In genomic region chr10:125711110-125711750, GRCh38 we compare ENCODE assay signal across 33 cellular contexts. TPM values are rescaled to one million over a fixed set of nuclear protein-coding genes. Genes with fewer than 3 reads are reported as not detected.
"Had no signal": no experiment of that assay in that cellular context is flagged by ENCODE, and none has a peak within 500 bp of the region (broad histone marks: within the 10 kb centered on the region; RNA-seq: fewer than 3 reads in every experiment).

No MANE protein-coding gene starts in this region.

- H3K27me3 ChIP-seq: esophagus squamous epithelium, heart right ventricle, neural progenitor cell, spleen, testis, tibial artery had no signal

- H3K4me1 ChIP-seq: psoas muscle, spleen, testis had no signal

- H2AFZ ChIP-seq: neural progenitor cell had no signal

- H3K27ac ChIP-seq: coronary artery, esophagus squamous epithelium, neural progenitor cell, psoas muscle, skin epidermis, testis, tibial artery had no signal

- ATAC-seq: heart right ventricle; left colon; left ventricle myocardium superior; naive thymus-derived CD4-positive, alpha-beta T cell; psoas muscle; right cardiac atrium; stimulated activated memory B cell treated with anti-CD40 and anti-IgM and Interleukin-4, amounts not matched to agents 10 μg/mL and 1 μg/mL and 100 μg/mL, for 72 hours; stimulated activated naive CD8-positive, alpha-beta T cell treated with anti-CD3 and anti-CD28 coated beads, Interleukin-15, Interleukin-2, amounts not matched to agents 100 U/mL and 50 U/mL, for 24 hours had no signal

- H3K4me2 ChIP-seq: neural progenitor cell had no signal

- H3K4me3 ChIP-seq: coronary artery, esophagus squamous epithelium, heart right ventricle, lung, neural progenitor cell, psoas muscle, skin epidermis, spleen, testis, tibial artery had no signal

- H3K9ac ChIP-seq: neural progenitor cell had no signal

- DNase-seq: dermis blood vessel endothelial cell; effector memory CD4-positive, alpha-beta T cell; esophagus squamous epithelium; foreskin melanocyte; glutamatergic neuron; heart right ventricle; hippocampal formation; immature natural killer cell; islet precursor cell; kidney glomerular epithelial cell; left colon; left ventricle myocardium superior; midbrain; naive thymus-derived CD4-positive, alpha-beta T cell; psoas muscle; right cardiac atrium; spleen; stimulated activated CD4-positive, alpha-beta T cell treated with anti-CD3 and anti-CD28 coated beads, Interleukin-4, amount 100 ng/mL, for 4 hours; stimulated activated naive CD8-positive, alpha-beta T cell treated with anti-CD3 and anti-CD28 coated beads, Interleukin-15, Interleukin-2, amounts not matched to agents 100 U/mL and 50 U/mL, for 24 hours; substantia nigra; testis; tibial artery had no signal

- H3K9me3 ChIP-seq: testis had no signal

- FAIRE-seq: endothelial cell of umbilical vein had no signal

- H3K36me3 ChIP-seq: esophagus squamous epithelium, heart right ventricle, neural progenitor cell, spleen had no signal

RNA-seq across cellular contexts. Expression of gene TEX36, which starts 28.3 kb away (rescaled TPM):
- total RNA-seq: dermis blood vessel endothelial cell; endothelial cell of umbilical vein; epithelial cell of proximal tubule; esophagus squamous epithelium; heart right ventricle; left colon; left ventricle myocardium superior; lung; mucosa of gallbladder; naive thymus-derived CD4-positive, alpha-beta T cell; osteocyte; psoas muscle; renal cortical epithelial cell; right cardiac atrium; spleen; urinary bladder had no signal
- polyA plus RNA-seq: endothelial cell of umbilical vein; heart right ventricle; immature natural killer cell; lung; naive thymus-derived CD4-positive, alpha-beta T cell; psoas muscle; right cardiac atrium; spleen; urinary bladder had no signal
